In the genomic region with DNA sequence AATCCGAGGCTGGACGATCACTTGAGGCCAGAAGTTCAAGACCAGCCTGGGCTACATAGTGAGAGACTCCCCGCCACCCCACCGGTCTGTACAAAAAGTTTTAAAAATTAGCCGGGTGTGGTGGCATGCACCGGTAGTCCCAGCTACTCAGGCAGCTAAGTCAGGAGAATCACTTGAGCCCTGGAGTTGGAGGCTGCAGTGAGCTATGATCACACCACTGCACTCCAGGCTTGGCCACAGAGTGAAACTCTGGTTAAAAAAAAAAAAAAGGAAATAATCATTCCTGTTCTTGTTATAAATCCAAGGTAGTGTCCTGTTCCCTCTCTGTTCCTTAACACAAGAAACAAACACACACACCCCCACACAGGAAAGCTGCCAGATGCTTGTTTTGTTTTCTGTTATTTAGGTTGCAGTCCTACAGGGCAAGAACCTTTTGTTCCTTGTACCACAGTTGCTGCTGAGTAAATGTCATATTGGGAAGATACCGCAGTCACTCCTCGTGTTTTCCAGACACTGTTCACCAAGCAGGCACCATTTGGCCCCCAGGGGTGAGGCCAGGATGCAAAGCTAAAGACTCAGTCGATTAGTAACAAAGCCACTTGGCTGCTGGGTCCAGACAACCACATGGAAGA, we compare ENCODE assay signal across 1 cellular context.
TF ChIP-seq lines count a peak whose summit lies in the region.

No MANE protein-coding gene starts in this region.

TF ChIP-seq in SK-N-SH treated with all-trans-retinoic acid at 6 μM for 48 hours, 23 proteins besides CTCF, POLR2A, EP300 and RAD21 (continued from another document):
- TF ChIP-seq POU6F1 (CRISPR knock-in tag; IDR thresholded peaks at IDR 0.05; ENCODE audit: borderline replicate concordance, low read depth) (no peak), PPARA (CRISPR knock-in tag; IDR thresholded peaks at IDR 0.05; ENCODE audit: borderline replicate concordance) (no peak), ZNF565 (CRISPR knock-in tag; conservative IDR thresholded peaks at IDR 0.05; ENCODE audit: low read depth) (no peak), PATZ1 (CRISPR knock-in tag; IDR thresholded peaks at IDR 0.05; ENCODE audit: borderline replicate concordance) (no peak)
